In the genomic region with DNA sequence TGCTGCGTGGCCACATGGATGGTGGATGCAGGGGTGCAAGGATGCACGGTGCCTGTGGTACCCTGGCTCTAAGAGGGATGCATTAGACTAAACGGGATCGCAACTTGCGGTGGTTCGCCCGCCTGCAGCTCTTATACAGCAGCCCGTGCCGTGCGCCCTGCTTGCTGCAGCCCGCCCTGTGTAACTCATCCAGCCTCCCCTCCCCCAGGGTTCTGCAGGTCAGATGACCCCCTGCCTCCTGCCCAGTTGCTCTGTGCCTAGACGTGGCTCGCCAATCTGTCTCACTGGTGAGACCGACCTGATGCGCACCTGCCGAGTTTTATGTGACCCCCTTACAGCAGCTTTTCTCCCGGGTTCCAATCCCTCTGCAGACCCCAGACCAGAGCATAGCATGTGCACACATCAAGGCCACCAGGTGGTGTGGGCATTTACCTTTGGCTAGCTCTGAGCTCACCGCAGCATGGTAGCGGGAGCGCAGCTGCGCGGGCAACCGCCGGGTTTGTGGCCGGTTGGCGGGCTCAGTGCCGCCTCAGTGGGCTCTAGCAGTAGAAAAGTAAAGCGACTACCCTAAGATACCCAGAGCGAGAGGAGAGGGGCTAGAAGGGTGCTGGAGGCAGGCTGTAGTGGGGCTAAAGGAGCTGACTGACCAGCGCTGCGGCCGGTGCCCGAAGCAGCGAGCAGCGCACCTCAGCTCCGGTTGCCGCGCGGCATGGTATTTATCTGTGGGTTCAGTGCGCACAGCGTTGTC, we compare ENCODE assay signal across 8 cellular contexts. TPM values are rescaled to one million over a fixed set of nuclear protein-coding genes. Genes with fewer than 3 reads are reported as not detected.
DNase-seq lines count a peak whose midpoint lies in the region; ATAC-seq lines count a peak whose summit lies in the region.

No MANE protein-coding gene starts in this region.

- H3K9me3 Mint-ChIP-seq in T-cell: no peaks in the 10 kb centered on the region

- H3K36me3 Mint-ChIP-seq in T-cell: no peaks in the 10 kb centered on the region

- peaks cover 19 to 68% of the 10 kb centered on the region in 2 donors for H3K27me3 Mint-ChIP-seq in T-cell

- DNase-seq in T-cell (peak in 1 of 34 experiments; percentile 10), germinal center (ENCODE audit: low spot score) (peak; percentile 12), skeletal muscle cell (ENCODE audit: low read depth) (no peak), middle frontal gyrus (ENCODE audit: extremely low spot score, low spot score) (no peak), SIG-M5 treated with dmso at 0.1 percent for 504 hours (lab: John Stamatoyannopoulos, UW; ENCODE audit: unreplicated experiment) (no peak), SHP77 (lab: John Stamatoyannopoulos, UW) (no peak)

- POLR2A ChIA-PET in T-cell (lab: Charles Lee): no interaction called here

- no peak overlapping the region for H3K27ac Mint-ChIP-seq in T-cell

- H3K4me1 Mint-ChIP-seq in T-cell: peaks cover 24 to 47% (median 33%) of the 10 kb centered on the region in 3 donors

- peak overlapping the region; percentile 84 to 90 (median 85) for H3K4me3 Mint-ChIP-seq in T-cell

- ATAC-seq in GM19395 (IDR thresholded peaks at IDR 0.05; ENCODE audit: unreplicated experiment) (peak; percentile 9), T-cell (replicated peaks in 1 of 4) (peak in 2 of 4 experiments; percentile 9 to 22), GM18520 (IDR thresholded peaks at IDR 0.05; ENCODE audit: unreplicated experiment) (no peak)

- CTCF ChIA-PET in T-cell (lab: Charles Lee): interaction anchor here (0.6 to 0.9 kb wide), 2 partner anchors 12 to 13 kb away, joined by 3 to 4 read pairs; no protein-coding TSS in a partner anchor

- H3K4me3 ChIP-seq in skeletal muscle cell (ENCODE audit: low read depth, low read length): peak overlapping the region; percentile 69

RNA-seq across cellular contexts. Expression of a gene that starts 0.7 kb away (rescaled TPM):
- 1 to 10 TPM; 1.1 to 1.7 (median 1.5) TPM for total RNA-seq in T-cell

RNA-seq across cellular contexts. Expression of a gene that starts 1.1 kb away (rescaled TPM):
- total RNA-seq in T-cell: 100 to 1,000 TPM; 578 to 855 (median 640) TPM
